8 cellular contexts compared by ENCODE assay signal in genomic region chr2:201234167-201235139, GRCh38. TPM values are rescaled to one million over a fixed set of nuclear protein-coding genes. Genes with fewer than 3 reads are reported as not detected.
DNase-seq lines count a peak whose midpoint lies in the region; ATAC-seq and TF ChIP-seq lines count a peak whose summit lies in the region.

No MANE protein-coding gene starts in this region.

- H3K4me1 Mint-ChIP-seq in activated CD8-positive, alpha-beta T cell treated with anti-CD3 and anti-CD28 coated beads, Interleukin-2, amount 10 ng/mL, durations not matched to agents 7 days and 5 days (ENCODE audit: low read depth): peaks cover 51% of the 10 kb centered on the region

- H3K27ac ChIP-seq in muscle layer of duodenum (ENCODE audit: low read length): peak overlapping the region; percentile 89

- ATAC-seq in activated CD8-positive, alpha-beta T cell treated with anti-CD3 and anti-CD28 coated beads, Interleukin-2, amount 10 ng/mL, durations not matched to agents 7 days and 5 days: peak; percentile 5
- ATAC-seq in GM21576 (IDR thresholded peaks at IDR 0.05; ENCODE audit: unreplicated experiment): no peak

- no peaks in the 10 kb centered on the region for H3K9me3 Mint-ChIP-seq in activated CD8-positive, alpha-beta T cell treated with anti-CD3 and anti-CD28 coated beads, Interleukin-2, amount 10 ng/mL, durations not matched to agents 7 days and 5 days (ENCODE audit: insufficient read depth)

- peak overlapping the region; percentile 98 for H3K4me3 Mint-ChIP-seq in activated CD8-positive, alpha-beta T cell treated with anti-CD3 and anti-CD28 coated beads, Interleukin-2, amount 10 ng/mL, durations not matched to agents 7 days and 5 days

- H3K27me3 ChIP-seq in HAP-1 (ENCODE audit: low read depth) (no peaks in the 10 kb centered on the region), muscle layer of duodenum (ENCODE audit: low read depth, low read length) (no peaks in the 10 kb centered on the region)

- DNase-seq in EL (peak; percentile 50), HAP-1 (ENCODE audit: low spot score in 2 of 2) (peak in 1 of 2 experiments; percentile 33), foreskin fibroblast (no peak), lower leg skin (ENCODE audit: low spot score in 2 of 2) (no peak), NCI-H226 (no peak)
- peak; percentile 40 for DNase-seq in activated CD8-positive, alpha-beta T cell treated with anti-CD3 and anti-CD28 coated beads, Interleukin-2, amount 10 ng/mL, durations not matched to agents 7 days and 5 days

- peaks cover 39% of the 10 kb centered on the region for H3K36me3 Mint-ChIP-seq in activated CD8-positive, alpha-beta T cell treated with anti-CD3 and anti-CD28 coated beads, Interleukin-2, amount 10 ng/mL, durations not matched to agents 7 days and 5 days (ENCODE audit: low read depth)

- POLR2A ChIA-PET in activated CD8-positive, alpha-beta T cell treated with anti-CD3 and anti-CD28 coated beads, Interleukin-2, amount 10 ng/mL, durations not matched to agents 7 days and 5 days (lab: Charles Lee): interaction anchor here (0.6 to 7.1 kb wide), 17 partner anchors 14 to 929 kb away, joined by 3 to 221 read pairs (median 4); partner anchors contain the start of genes CASP10, CASP8, CFLAR and CLK1

- CTCF ChIA-PET in activated CD8-positive, alpha-beta T cell treated with anti-CD3 and anti-CD28 coated beads, Interleukin-2, amount 10 ng/mL, durations not matched to agents 7 days and 5 days (lab: Charles Lee): interaction anchor here (1.0 to 4.6 kb wide), 18 partner anchors 13 to 521 kb away, joined by 3 to 455 read pairs (median 19); partner anchors contain the start of genes CASP10, CASP8, CFLAR and HYCC2

- 82 to 83% methylated on average over 15 of the region's 15 CpGs for WGBS in lower leg skin, 2 donors

- in situ Hi-C loops in HAP-1 (cut with MboI; ENCODE audit: low sequenced_read_pairs): no loop called here

- intact Hi-C loops in lower leg skin (cut with DNase I; ENCODE audit: low total_unique reads): no loop called here

- H3K9me3 ChIP-seq in HAP-1 (no peaks in the 10 kb centered on the region), muscle layer of duodenum (ENCODE audit: control insufficient read depth in 1 of 2, low read length in 2 of 2) (no peaks in the 10 kb centered on the region)

- H3K4me1 ChIP-seq in HAP-1 (peaks cover 22% of the 10 kb centered on the region), muscle layer of duodenum (ENCODE audit: control insufficient read depth in 1 of 2, insufficient read depth in 2 of 2, low read length in 2 of 2) (peaks cover 0 to 13% of the 10 kb centered on the region in 2 donors)

- TF ChIP-seq CTCF in foreskin fibroblast (IDR thresholded peaks at IDR 0.05; ENCODE audit: low read depth, low read length) (no peak), lower leg skin (IDR thresholded peaks at IDR 0.05) (no peak)

- H3K36me3 ChIP-seq in HAP-1 (replicated peaks) (peaks cover 6% of the 10 kb centered on the region; the same call in 1 of the 2 replicates), muscle layer of duodenum (ENCODE audit: control insufficient read depth in 1 of 2, insufficient read depth in 2 of 2, low read length in 2 of 2) (no peaks in the 10 kb centered on the region)

- peak overlapping the region; percentile 96 for H3K27ac Mint-ChIP-seq in activated CD8-positive, alpha-beta T cell treated with anti-CD3 and anti-CD28 coated beads, Interleukin-2, amount 10 ng/mL, durations not matched to agents 7 days and 5 days

- no peaks in the 10 kb centered on the region for H3K27me3 Mint-ChIP-seq in activated CD8-positive, alpha-beta T cell treated with anti-CD3 and anti-CD28 coated beads, Interleukin-2, amount 10 ng/mL, durations not matched to agents 7 days and 5 days (ENCODE audit: low read depth)

- H3K4me3 ChIP-seq in HAP-1 (peak overlapping the region; percentile 42), muscle layer of duodenum (ENCODE audit: low read depth in 1 of 2, low read length in 2 of 2) (peak overlapping the region in 1 of 2 donors; percentile 78), foreskin fibroblast (ENCODE audit: low read depth in 1 of 2, low read length in 2 of 2) (no peak overlapping the region), lower leg skin (ENCODE audit: low read depth, poor library complexity, severe bottlenecking) (no peak overlapping the region)

- no peak for TF ChIP-seq POLR2A in lower leg skin (IDR thresholded peaks at IDR 0.05)

RNA-seq across cellular contexts. Expression of gene CASP8, which starts 25.9 kb away (rescaled TPM):
- 10 to 100 TPM; 62.7 to 63.2 TPM for total RNA-seq in activated CD8-positive, alpha-beta T cell treated with anti-CD3 and anti-CD28 coated beads, Interleukin-2, amount 10 ng/mL, durations not matched to agents 7 days and 5 days
- total RNA-seq in lower leg skin: 10 to 100 TPM; 10.9 to 26.4 (median 18.5) TPM

RNA-seq across cellular contexts. Expression of gene CASP10, which starts 51.5 kb away (rescaled TPM):
- total RNA-seq in activated CD8-positive, alpha-beta T cell treated with anti-CD3 and anti-CD28 coated beads, Interleukin-2, amount 10 ng/mL, durations not matched to agents 7 days and 5 days: 10 to 100 TPM; 40.7 to 42.8 TPM
- 1 to 10 TPM; 4.0 to 6.3 (median 4.2) TPM for total RNA-seq in lower leg skin

Comparison
In these comparisons a context has a peak if more than half of its experiments do, and no peak if none do; other contexts are left out.
1. DNase-seq: peak in EL (single experiment) and activated CD8-positive, alpha-beta T cell treated with anti-CD3 and anti-CD28 coated beads, Interleukin-2, amount 10 ng/mL, durations not matched to agents 7 days and 5 days (single experiment); none in foreskin fibroblast (0 of 2), lower leg skin (0 of 2) and NCI-H226 (single experiment).
2. RNA of gene CASP10, which starts 51.5 kb away (total RNA-seq): 40.7 to 42.8 TPM in activated CD8-positive, alpha-beta T cell treated with anti-CD3 and anti-CD28 coated beads, Interleukin-2, amount 10 ng/mL, durations not matched to agents 7 days and 5 days; 4.0 to 6.3 TPM in lower leg skin; every median in the first group is over 4 times any median in the second.